Comparison of ENCODE assay signal across 8 cellular contexts in genomic region chr10:97849491-97850402, GRCh38. TPM values are rescaled to one million over a fixed set of nuclear protein-coding genes. Genes with fewer than 3 reads are reported as not detected.
A peak's percentile ranks its signal among the peaks of the same experiment; 100 is the strongest.
DNase-seq lines count a peak whose midpoint lies in the region; ATAC-seq, FAIRE-seq and TF ChIP-seq lines count a peak whose summit lies in the region.

Gene GOLGA7B (plus strand): TSS chr10:97849843. CDS start chr10:97850304, 461 bp downstream.

- DNase-seq in AG08396 (ENCODE audit: low spot score) (peak; percentile 80), GM19239 (ENCODE audit: insufficient read length, low spot score) (peak; percentile 61), NCI-H2227 treated with DMSO at 0.1 percent for 48 hours (lab: John Stamatoyannopoulos, UW) (peak; percentile 55), endothelial cell of umbilical vein (ENCODE audit: low read depth, low spot score) (peak; percentile 15), NCI-H128 (lab: John Stamatoyannopoulos, UW; ENCODE audit: unreplicated experiment) (no peak)
- peak in 2 of 3 experiments; percentile 23 to 45 for DNase-seq in activated CD8-positive, alpha-beta memory T cell treated with anti-CD3 and anti-CD28 coated beads for 48 hours (ENCODE audit: low read depth in 2 of 3, low spot score in 2 of 3)
- peak; percentile 43 to 70 (median 66) for DNase-seq in naive thymus-derived CD4-positive, alpha-beta T cell

- no peaks in the 10 kb centered on the region for H4K20me1 ChIP-seq in endothelial cell of umbilical vein (replicated peaks; ENCODE audit: control insufficient read depth, extremely low read depth, insufficient read depth, low read length)

- no peaks in the 10 kb centered on the region for H3K9me3 ChIP-seq in endothelial cell of umbilical vein (replicated peaks; ENCODE audit: control insufficient read depth, insufficient read depth, low read length)
- no peaks in the 10 kb centered on the region for H3K9me3 ChIP-seq in naive thymus-derived CD4-positive, alpha-beta T cell (ENCODE audit: control insufficient read depth in 2 of 3, low read length in 3 of 3)

- peaks cover 0 to 4% (median 0%) of the 10 kb centered on the region in 5 donors for H3K27me3 Mint-ChIP-seq in naive thymus-derived CD4-positive, alpha-beta T cell
- no peaks in the 10 kb centered on the region for H3K27me3 Mint-ChIP-seq in stimulated activated naive CD8-positive, alpha-beta T cell treated with anti-CD3 and anti-CD28 coated beads, Interleukin-15, Interleukin-2, amounts not matched to agents 100 ng/mL and 50 ng/mL, for 24 hours

- no peaks in the 10 kb centered on the region for H3K79me2 ChIP-seq in endothelial cell of umbilical vein (ENCODE audit: control insufficient read depth, insufficient read depth, low read length)

- H3K9me3 Mint-ChIP-seq in naive thymus-derived CD4-positive, alpha-beta T cell: no peaks in the 10 kb centered on the region
- no peaks in the 10 kb centered on the region for H3K9me3 Mint-ChIP-seq in stimulated activated naive CD8-positive, alpha-beta T cell treated with anti-CD3 and anti-CD28 coated beads, Interleukin-15, Interleukin-2, amounts not matched to agents 100 ng/mL and 50 ng/mL, for 24 hours

- no peak within 1 kb of the TSS for H3K4me3 ChIP-seq in endothelial cell of umbilical vein (replicated peaks in 1 of 3; ENCODE audit: insufficient read depth in 1 of 3, low read depth in 1 of 3, low read length in 3 of 3)
- H3K4me3 ChIP-seq in naive thymus-derived CD4-positive, alpha-beta T cell (ENCODE audit: low read length): peak within 1 kb of the TSS; percentile 74

- no peaks in the 10 kb centered on the region for H3K9me1 ChIP-seq in endothelial cell of umbilical vein (replicated peaks; ENCODE audit: control insufficient read depth, extremely low read depth, insufficient read depth, low read length)

- peak; percentile 87 for ATAC-seq in naive thymus-derived CD4-positive, alpha-beta T cell

- peaks cover 0 to 3% (median 1%) of the 10 kb centered on the region in 5 donors for H3K36me3 Mint-ChIP-seq in naive thymus-derived CD4-positive, alpha-beta T cell
- no peaks in the 10 kb centered on the region for H3K36me3 Mint-ChIP-seq in stimulated activated naive CD8-positive, alpha-beta T cell treated with anti-CD3 and anti-CD28 coated beads, Interleukin-15, Interleukin-2, amounts not matched to agents 100 ng/mL and 50 ng/mL, for 24 hours (ENCODE audit: low read depth)

- peaks cover 21 to 48% (median 36%) of the 10 kb centered on the region in 7 donors for H3K4me1 Mint-ChIP-seq in naive thymus-derived CD4-positive, alpha-beta T cell
- peaks cover 40% of the 10 kb centered on the region for H3K4me1 Mint-ChIP-seq in stimulated activated naive CD8-positive, alpha-beta T cell treated with anti-CD3 and anti-CD28 coated beads, Interleukin-15, Interleukin-2, amounts not matched to agents 100 ng/mL and 50 ng/mL, for 24 hours (ENCODE audit: low read depth)

- dilution Hi-C loops in endothelial cell of umbilical vein (cut with MboI; ENCODE audit: extremely low pct_ligation_motif_present, low sequenced_read_pairs): no loop called here

- H3K27ac ChIP-seq in endothelial cell of umbilical vein (ENCODE audit: insufficient read depth, low read depth, low read length): no peak within 1 kb of the TSS
- peak within 1 kb of the TSS; percentile 61 for H3K27ac ChIP-seq in naive thymus-derived CD4-positive, alpha-beta T cell (ENCODE audit: low read depth, low read length)

- peak within 1 kb of the TSS; percentile 84 to 94 (median 90) for H3K4me3 Mint-ChIP-seq in naive thymus-derived CD4-positive, alpha-beta T cell
- H3K4me3 Mint-ChIP-seq in stimulated activated naive CD8-positive, alpha-beta T cell treated with anti-CD3 and anti-CD28 coated beads, Interleukin-15, Interleukin-2, amounts not matched to agents 100 ng/mL and 50 ng/mL, for 24 hours: peak within 1 kb of the TSS; percentile 78

- no peak for TF ChIP-seq CTCF in endothelial cell of umbilical vein (IDR thresholded peaks at IDR 0.05; ENCODE audit: extremely low read depth in 1 of 2, insufficient read depth in 1 of 2, low read depth in 1 of 2, low read length in 2 of 2)

- no peak within 1 kb of the TSS for H3K9ac ChIP-seq in endothelial cell of umbilical vein (replicated peaks; ENCODE audit: extremely low read depth, insufficient read depth, low read length)

- no peak within 1 kb of the TSS for H3K4me2 ChIP-seq in endothelial cell of umbilical vein (ENCODE audit: insufficient read depth, low read length)

- CTCF ChIA-PET in endothelial cell of umbilical vein (lab: Charles Lee): interaction anchor here (0.7 to 2.3 kb wide), 5 partner anchors 17 to 192 kb away, joined by 3 to 10 read pairs (median 4); no protein-coding TSS in a partner anchor
- CTCF ChIA-PET in naive thymus-derived CD4-positive, alpha-beta T cell (lab: Charles Lee): interaction anchor here (0.7 to 5.2 kb wide), 5 partner anchors 15 to 58 kb away, joined by 3 to 25 read pairs (median 5); no protein-coding TSS in a partner anchor

- H2AFZ ChIP-seq in endothelial cell of umbilical vein (ENCODE audit: low read depth, low read length): no peak within 1 kb of the TSS

- BruUV-seq in endothelial cell of umbilical vein (replicated peaks; lab: Mats Ljungman, UMichigan): no TSS peak

- intact Hi-C loops in endothelial cell of umbilical vein (cut with micrococcal nuclease): no loop called here
- intact Hi-C loops in naive thymus-derived CD4-positive, alpha-beta T cell (cut with micrococcal nuclease): loop anchor here (1.0 to 10.0 kb wide), 10 partner anchors 20 to 285 kb away; partner anchors contain the start of genes AVPI1 (in 2 of the 2), R3HCC1L (in 2 of the 2), PI4K2A (in 1 of the 2) and ZFYVE27 (in 1 of the 2)

- peaks cover 7 to 17% of the 10 kb centered on the region in 2 experiments for H3K27me3 ChIP-seq in endothelial cell of umbilical vein (ENCODE audit: control insufficient read depth in 2 of 2, insufficient read depth in 2 of 2, low read length in 2 of 2)
- H3K27me3 ChIP-seq in naive thymus-derived CD4-positive, alpha-beta T cell (ENCODE audit: control insufficient read depth in 2 of 2, insufficient read depth in 2 of 2, low read length in 2 of 2): no peaks in the 10 kb centered on the region

- POLR2A ChIA-PET in endothelial cell of umbilical vein (lab: Charles Lee): interaction anchor here (0.6 kb wide), 1 partner anchor 59 kb away, joined by 3 read pairs; no protein-coding TSS in a partner anchor
- POLR2A ChIA-PET in naive thymus-derived CD4-positive, alpha-beta T cell (lab: Charles Lee): interaction anchor here (0.6 to 2.6 kb wide), 12 partner anchors 9 to 369 kb away, joined by 3 to 10 read pairs (median 3); partner anchors contain the start of gene ZFYVE27

- peak within 1 kb of the TSS; percentile 70 to 93 (median 87) for H3K27ac Mint-ChIP-seq in naive thymus-derived CD4-positive, alpha-beta T cell
- peak within 1 kb of the TSS; percentile 67 for H3K27ac Mint-ChIP-seq in stimulated activated naive CD8-positive, alpha-beta T cell treated with anti-CD3 and anti-CD28 coated beads, Interleukin-15, Interleukin-2, amounts not matched to agents 100 ng/mL and 50 ng/mL, for 24 hours

- peaks cover 2% of the 10 kb centered on the region for H3K4me1 ChIP-seq in endothelial cell of umbilical vein (ENCODE audit: control insufficient read depth, extremely low read depth, insufficient read depth, low read length)
- H3K4me1 ChIP-seq in naive thymus-derived CD4-positive, alpha-beta T cell (ENCODE audit: control insufficient read depth in 2 of 2, insufficient read depth in 2 of 2, low read length in 2 of 2): peaks cover 25 to 32% of the 10 kb centered on the region in 2 donors

- TF ChIP-seq POLR2A in endothelial cell of umbilical vein (IDR thresholded peaks at IDR 0.05; ENCODE audit: low read depth, low read length): no peak

- FAIRE-seq in GM19239 (lab: Jason Lieb, UNC): no peak
- FAIRE-seq in endothelial cell of umbilical vein (lab: Jason Lieb, UNC): no peak

- H3K36me3 ChIP-seq in endothelial cell of umbilical vein (ENCODE audit: control insufficient read depth in 2 of 2, extremely low read depth in 1 of 2, insufficient read depth in 2 of 2, low read length in 2 of 2): no peaks in the 10 kb centered on the region
- no peaks in the 10 kb centered on the region for H3K36me3 ChIP-seq in naive thymus-derived CD4-positive, alpha-beta T cell (ENCODE audit: control insufficient read depth in 2 of 3, insufficient read depth in 3 of 3, low read length in 3 of 3)

TF ChIP-seq in endothelial cell of umbilical vein, 7 proteins besides CTCF, POLR2A, EP300 and RAD21:
- TF ChIP-seq, protein P1, sequence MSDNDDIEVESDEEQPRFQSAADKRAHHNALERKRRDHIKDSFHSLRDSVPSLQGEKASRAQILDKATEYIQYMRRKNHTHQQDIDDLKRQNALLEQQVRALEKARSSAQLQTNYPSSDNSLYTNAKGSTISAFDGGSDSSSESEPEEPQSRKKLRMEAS (IDR thresholded peaks at IDR 0.05; ENCODE audit: insufficient read depth, insufficient read length): no peak
- peak; percentile 16 for TF ChIP-seq EZH2 (IDR thresholded peaks at IDR 0.05; ENCODE audit: borderline replicate concordance, low read depth, low read length, severe bottlenecking)

RNA-seq across cellular contexts. Expression of gene GOLGA7B, which starts in this region (rescaled TPM):
- not detected in 2 replicates for total RNA-seq in endothelial cell of umbilical vein
- 0.02 and 0.03 TPM in 2 replicates for polyA plus RNA-seq in endothelial cell of umbilical vein
- polyA plus RNA-seq in endothelial cell of umbilical vein (2011; cell fraction: cytosol; rRNA removed): 0.01 TPM in 1 of 2 replicates, not detected in the other
- not detected in 2 replicates for polyA plus RNA-seq in endothelial cell of umbilical vein (2011; cell fraction: nucleus; rRNA removed)
- 0.04 and 0.15 TPM in 2 replicates for polyA plus RNA-seq in endothelial cell of umbilical vein (2012)
- polyA minus RNA-seq in endothelial cell of umbilical vein: not detected in 2 replicates
- polyA minus RNA-seq in endothelial cell of umbilical vein (2011; cell fraction: cytosol; rRNA and poly(A)+ RNA removed): not detected
- not detected in 2 replicates for polyA minus RNA-seq in endothelial cell of umbilical vein (2011; cell fraction: nucleus; rRNA and poly(A)+ RNA removed)
- total RNA-seq in naive thymus-derived CD4-positive, alpha-beta T cell: 1 to 10 TPM; 5.8 to 8.5 (median 6.5) TPM
- polyA plus RNA-seq in naive thymus-derived CD4-positive, alpha-beta T cell: 1 to 10 TPM in 1 of 2 donors, under 1 TPM in 1; 0.62 to 1.6 TPM

Comparison
In these comparisons a context has a peak if more than half of its experiments do, and no peak if none do; other contexts are left out.
1. Peak in DNase-seq in endothelial cell of umbilical vein; RNA of the gene not detected or under 1 TPM.